ENCODE assay signal across 17 cellular contexts in genomic region chr7:65966167-65966566, GRCh38.
"Had no signal": no experiment of that assay in that cellular context is flagged by ENCODE, and none has a peak within 500 bp of the region (broad histone marks: within the 10 kb centered on the region; RNA-seq: fewer than 3 reads in every experiment).

No MANE protein-coding gene starts in this region.

- H3K27ac ChIP-seq: heart right ventricle, right atrium auricular region, stomach, thoracic aorta, transverse colon had no signal

- H3K9me3 Mint-ChIP-seq: endodermal cell, natural killer cell, neural crest cell had no signal

- H3K4me3 Mint-ChIP-seq: endodermal cell, natural killer cell, neural crest cell had no signal

- H3K4me2 ChIP-seq: smooth muscle cell had no signal

- H3K27ac Mint-ChIP-seq: endodermal cell had no signal

- H3K4me1 ChIP-seq: heart right ventricle, right atrium auricular region, stomach, transverse colon had no signal

- H3K4me1 Mint-ChIP-seq: endodermal cell, natural killer cell, neural crest cell had no signal

- DNase-seq: cerebellar nuclear complex; dermis blood vessel endothelial cell; endodermal cell; heart right ventricle; islet precursor cell; mammary epithelial cell; natural killer cell; stimulated activated CD4-positive, alpha-beta T cell treated with anti-CD3 and anti-CD28 coated beads, Interleukin-4, amount 100 ng/mL, for 24 hours; stimulated activated naive CD4-positive, alpha-beta T cell; stomach; substantia nigra; transverse colon had no signal

- ATAC-seq: heart right ventricle, left lobe of liver, natural killer cell had no signal

- H3K27me3 ChIP-seq: heart right ventricle, right atrium auricular region, stomach, transverse colon had no signal

- H3K4me3 ChIP-seq: heart right ventricle, right atrium auricular region, smooth muscle cell, stomach, thoracic aorta, transverse colon had no signal
